Comparison of ENCODE assay signal across 17 cellular contexts in genomic region chr13:73018336-73018735, GRCh38.
"Had no signal": no experiment of that assay in that cellular context is flagged by ENCODE, and none has a peak within 500 bp of the region (broad histone marks: within the 10 kb centered on the region; RNA-seq: fewer than 3 reads in every experiment).

No MANE protein-coding gene starts in this region.

- H3K27ac ChIP-seq: cardiac muscle cell, coronary artery, hepatocyte, lower lobe of right lung, right atrium auricular region had no signal

- H3K27me3 Mint-ChIP-seq: activated CD4-positive, alpha-beta memory T cell treated with anti-CD3 and anti-CD28 coated beads for 36 hours; activated naive CD8-positive, alpha-beta T cell treated with anti-CD3 and anti-CD28 coated beads, Interleukin-2, amount 10 ng/mL, durations not matched to agents 7 days and 5 days; naive B cell; type B pancreatic cell had no signal

- H3K9me3 ChIP-seq: lower lobe of right lung, right atrium auricular region had no signal

- H3K27ac Mint-ChIP-seq: activated CD4-positive, alpha-beta memory T cell treated with anti-CD3 and anti-CD28 coated beads for 36 hours; activated naive CD8-positive, alpha-beta T cell treated with anti-CD3 and anti-CD28 coated beads, Interleukin-2, amount 10 ng/mL, durations not matched to agents 7 days and 5 days; type B pancreatic cell had no signal

- H3K4me1 ChIP-seq: lower lobe of right lung, right atrium auricular region had no signal

- DNase-seq: activated CD4-positive, alpha-beta memory T cell treated with anti-CD3 and anti-CD28 coated beads for 36 hours; activated CD4-positive, CD25-positive, alpha-beta regulatory T cell treated with anti-CD3 and anti-CD28 coated beads, Interleukin-2, amount 50 U/mL, for 72 hours; activated naive CD8-positive, alpha-beta T cell treated with anti-CD3 and anti-CD28 coated beads, Interleukin-2, amount 10 ng/mL, durations not matched to agents 7 days and 5 days; activated T-cell treated with anti-CD3 and anti-CD28 coated beads, Interleukin-2, amount 50 U/mL, for 48 hours; anterior cingulate cortex; effector CD8-positive, alpha-beta T cell; lower lobe of right lung; naive B cell; stimulated activated CD4-positive, alpha-beta T cell treated with anti-CD3 and anti-CD28 coated beads, Interleukin-1b, Interleukin-23, amount 100 ng/mL, for 48 hours; stimulated activated naive CD4-positive, alpha-beta T cell; substantia nigra; T-helper 9 cell had no signal

- H3K27me3 ChIP-seq: cardiac muscle cell, hepatocyte, right atrium auricular region had no signal

- H3K4me1 Mint-ChIP-seq: activated naive CD8-positive, alpha-beta T cell treated with anti-CD3 and anti-CD28 coated beads, Interleukin-2, amount 10 ng/mL, durations not matched to agents 7 days and 5 days; naive B cell had no signal

- H3K79me2 ChIP-seq: hepatocyte had no signal

- H3K9me3 Mint-ChIP-seq: activated CD4-positive, alpha-beta memory T cell treated with anti-CD3 and anti-CD28 coated beads for 36 hours; activated naive CD8-positive, alpha-beta T cell treated with anti-CD3 and anti-CD28 coated beads, Interleukin-2, amount 10 ng/mL, durations not matched to agents 7 days and 5 days; naive B cell; type B pancreatic cell had no signal

- H2AFZ ChIP-seq: hepatocyte had no signal

- H3K36me3 ChIP-seq: cardiac muscle cell, lower lobe of right lung, right atrium auricular region had no signal

- H3K4me3 Mint-ChIP-seq: activated CD4-positive, alpha-beta memory T cell treated with anti-CD3 and anti-CD28 coated beads for 36 hours; activated naive CD8-positive, alpha-beta T cell treated with anti-CD3 and anti-CD28 coated beads, Interleukin-2, amount 10 ng/mL, durations not matched to agents 7 days and 5 days; type B pancreatic cell had no signal

- H3K4me2 ChIP-seq: hepatocyte had no signal

- H3K4me3 ChIP-seq: cardiac muscle cell, coronary artery, hepatocyte, lower lobe of right lung, right atrium auricular region had no signal
